21 cellular contexts compared by ENCODE assay signal in the genomic region with DNA sequence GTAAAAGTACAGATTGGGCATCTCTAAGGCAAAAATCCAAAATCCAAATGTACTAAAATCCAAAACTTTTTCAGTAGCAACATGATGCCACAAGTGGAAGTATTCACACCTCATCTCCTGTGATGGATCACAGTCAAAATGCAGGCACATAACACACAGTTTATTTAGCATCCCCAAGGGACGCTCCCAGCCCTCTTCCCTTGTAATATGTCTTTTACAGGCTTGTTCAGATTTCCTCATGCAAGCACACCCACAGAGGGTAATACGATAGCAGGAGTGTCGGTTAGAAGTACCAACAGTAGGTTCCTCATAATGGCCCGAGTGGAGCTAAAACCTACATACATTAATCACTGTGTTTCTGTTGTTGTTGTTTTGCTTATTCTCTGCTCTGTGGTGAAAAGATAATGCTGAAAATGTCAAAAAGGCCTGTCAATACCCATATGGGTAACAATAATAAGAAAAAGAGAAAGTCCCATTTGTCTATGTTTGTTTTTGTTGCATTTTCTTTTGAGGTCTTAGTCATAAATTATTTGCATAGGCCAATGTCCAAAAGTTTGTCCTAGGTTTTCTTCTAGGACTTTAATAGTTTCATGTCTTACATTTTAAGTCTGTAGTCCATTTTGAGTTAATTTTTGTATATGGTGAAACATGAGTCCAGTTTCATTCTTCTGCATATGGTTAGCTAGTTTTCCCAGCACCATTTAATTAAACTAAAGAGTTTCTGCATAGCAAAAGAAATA.
A peak's percentile ranks its signal among the peaks of the same experiment; 100 is the strongest.
DNase-seq lines count a peak whose midpoint lies in the region; ATAC-seq lines count a peak whose summit lies in the region.
"Had no signal": no experiment of that assay in that cellular context is flagged by ENCODE, and none has a peak within 500 bp of the region (broad histone marks: within the 10 kb centered on the region; RNA-seq: fewer than 3 reads in every experiment).

No MANE protein-coding gene starts in this region.

- in situ Hi-C loops in HAP-1 (cut with MboI; ENCODE audit: low sequenced_read_pairs): no loop called here

- H3K9me3 ChIP-seq in HAP-1: no peaks in the 10 kb centered on the region
- H3K9me3 ChIP-seq: esophagus squamous epithelium, vagina had no signal

- no peaks in the 10 kb centered on the region for H3K27me3 ChIP-seq in HAP-1 (ENCODE audit: low read depth)
- H3K27me3 ChIP-seq: esophagus squamous epithelium, vagina had no signal

- no peaks in the 10 kb centered on the region for H3K36me3 ChIP-seq in HAP-1 (replicated peaks)
- H3K36me3 ChIP-seq: esophagus squamous epithelium, vagina had no signal

- H3K4me1 ChIP-seq in HAP-1: no peaks in the 10 kb centered on the region
- H3K4me1 ChIP-seq: esophagus squamous epithelium, vagina had no signal

- no peak for ATAC-seq in HG03460 (IDR thresholded peaks at IDR 0.05; ENCODE audit: unreplicated experiment)
- ATAC-seq: stimulated activated naive B cell treated with anti-CD40 and anti-IgM and Interleukin-4, amounts not matched to agents 10 μg/mL and 1 μg/mL and 100 μg/mL, for 72 hours had no signal

- H3K4me3 ChIP-seq in HAP-1: no peak overlapping the region
- H3K4me3 ChIP-seq: esophagus squamous epithelium, smooth muscle cell, vagina had no signal

- DNase-seq in DMS153 treated with DMSO at 0.1 percent for 48 hours (lab: John Stamatoyannopoulos, UW; ENCODE audit: unreplicated experiment) (peak; percentile 78), NCI-H1092 treated with DMSO at 0.1 percent for 48 hours (lab: John Stamatoyannopoulos, UW) (peak; percentile 11), NCI-H526 treated with DMSO at 0.1 percent for 48 hours (lab: John Stamatoyannopoulos, UW) (peak; percentile 81), left kidney (ENCODE audit: low read depth, low spot score) (peak; percentile 60), islet precursor cell (no peak), HAP-1 (ENCODE audit: low spot score in 2 of 2) (no peak)
- DNase-seq: activated B cell treated with CpG ODN at 0.5 μM for 24 hours; activated CD4-positive, alpha-beta T cell treated with anti-CD3 and anti-CD28 coated beads, Interleukin-2, amount 50 U/mL, for 48 hours; CD4-positive, alpha-beta T cell; DMS 273 treated with DMSO at 0.1 percent for 48 hours; esophagus squamous epithelium; GDM1; H9; KG1; mammary epithelial cell; NCI-H226; stimulated activated CD4-positive, alpha-beta T cell treated with anti-CD3 and anti-CD28 coated beads, Interleukin-2, amount 100 ng/mL, for 48 hours; stimulated activated naive B cell treated with anti-CD40 and anti-IgM and Interleukin-4, amounts not matched to agents 10 μg/mL and 1 μg/mL and 100 μg/mL, for 72 hours had no signal

Comparison
In these comparisons a context has a peak if more than half of its experiments do, and no peak if none do; other contexts are left out.
1. DNase-seq: peak in DMS153 treated with DMSO at 0.1 percent for 48 hours (single experiment), NCI-H1092 treated with DMSO at 0.1 percent for 48 hours (single experiment), NCI-H526 treated with DMSO at 0.1 percent for 48 hours (single experiment) and left kidney (single experiment); none in islet precursor cell (single experiment) and HAP-1 (0 of 2).